ENCODE assay signal across 18 cellular contexts in the genomic region with DNA sequence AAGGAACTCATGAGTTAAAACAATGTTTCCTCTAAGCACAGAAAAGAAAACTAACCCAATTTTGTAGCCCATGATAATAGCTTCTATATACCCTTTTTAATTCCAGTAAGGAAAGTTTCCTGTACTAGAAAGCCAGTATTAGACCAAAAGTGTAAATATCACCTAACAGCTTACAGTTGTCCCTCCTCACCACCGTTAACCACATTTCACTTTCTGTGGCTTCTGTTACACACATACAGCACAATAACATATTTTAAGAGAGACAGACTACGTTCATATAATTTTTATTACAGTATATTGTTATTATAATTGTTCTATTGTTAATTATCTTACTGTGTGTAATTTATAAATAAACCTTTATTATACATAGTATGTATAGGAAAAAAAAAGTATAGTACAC.
DNase-seq lines count a peak whose midpoint lies in the region; ATAC-seq and TF ChIP-seq lines count a peak whose summit lies in the region.
"Had no signal": no experiment of that assay in that cellular context is flagged by ENCODE, and none has a peak within 500 bp of the region (broad histone marks: within the 10 kb centered on the region; RNA-seq: fewer than 3 reads in every experiment).

No MANE protein-coding gene starts in this region.

- H4K20me1 ChIP-seq in DND-41 (ENCODE audit: insufficient read depth, low read length) (no peaks in the 10 kb centered on the region), MM.1S (ENCODE audit: insufficient read depth, low read length) (no peaks in the 10 kb centered on the region)
- H4K20me1 ChIP-seq: BLaER1 had no signal

- no peaks in the 10 kb centered on the region for H3K27me3 Mint-ChIP-seq in stimulated activated naive CD8-positive, alpha-beta T cell treated with anti-CD3 and anti-CD28 coated beads, Interleukin-15, amount 100 ng/mL, for 72 hours
- no peaks in the 10 kb centered on the region for H3K27me3 Mint-ChIP-seq in activated CD8-positive, alpha-beta T cell treated with anti-CD3 and anti-CD28 coated beads for 36 hours
- H3K27me3 Mint-ChIP-seq: B cell; CD4-positive, CD25-positive, alpha-beta regulatory T cell had no signal

- TF ChIP-seq CTCF in DND-41 (IDR thresholded peaks at IDR 0.05; ENCODE audit: borderline replicate concordance, extremely low read depth, low read length, poor library complexity, severe bottlenecking) = no peak
- no peak for TF ChIP-seq CTCF in MM.1S (IDR thresholded peaks at IDR 0.05; ENCODE audit: low read length)
- TF ChIP-seq CTCF in activated CD8-positive, alpha-beta T cell treated with anti-CD3 and anti-CD28 coated beads for 36 hours (IDR thresholded peaks at IDR 0.05) = no peak

- H3K4me1 ChIP-seq in DND-41 (ENCODE audit: insufficient read depth, low read length) (peaks cover 66% of the 10 kb centered on the region), MM.1S (ENCODE audit: low read length) (no peaks in the 10 kb centered on the region)
- H3K4me1 ChIP-seq: BLaER1, Caco-2, HAP-1 had no signal

- H3K36me3 ChIP-seq in DND-41 (ENCODE audit: insufficient read depth, low read length) (peaks cover 19% of the 10 kb centered on the region; the same call in 1 of the 2 replicates), MM.1S (replicated peaks; ENCODE audit: insufficient read depth, low read length) (no peaks in the 10 kb centered on the region)
- H3K36me3 ChIP-seq: HAP-1 had no signal

- no peaks in the 10 kb centered on the region for H3K9me2 ChIP-seq in MM.1S (replicated peaks; ENCODE audit: insufficient read depth, low read length)

- H3K4me3 ChIP-seq in DND-41 (ENCODE audit: low read depth in 1 of 2, low read length in 2 of 2) = no peak overlapping the region; a peak in 1 of 4 replicates
- peak overlapping the region; percentile 20; the same call in 1 of the 2 replicates for H3K4me3 ChIP-seq in Jurkat, Clone E6-1 (ENCODE audit: low read length)
- no peak overlapping the region for H3K4me3 ChIP-seq in MM.1S (ENCODE audit: low read length)
- H3K4me3 ChIP-seq: BLaER1, HAP-1 had no signal

- peak; percentile 87 for ATAC-seq in DND-41 (ENCODE audit: insufficient read depth, low read depth)
- no peak for ATAC-seq in stimulated activated naive CD8-positive, alpha-beta T cell treated with anti-CD3 and anti-CD28 coated beads, Interleukin-15, amount 100 ng/mL, for 72 hours
- ATAC-seq in activated CD8-positive, alpha-beta T cell treated with anti-CD3 and anti-CD28 coated beads for 36 hours = no peak
- ATAC-seq: CD8-positive, alpha-beta T cell had no signal

- peak overlapping the region; percentile 57 for H3K4me2 ChIP-seq in DND-41 (ENCODE audit: insufficient read depth, low read length)
- no peak overlapping the region for H3K4me2 ChIP-seq in MM.1S (ENCODE audit: low read depth, low read length)
- H3K4me2 ChIP-seq: BLaER1 had no signal

- no peaks in the 10 kb centered on the region for H3K9me3 ChIP-seq in DND-41 (ENCODE audit: insufficient read depth, low read length, severe bottlenecking)
- no peaks in the 10 kb centered on the region for H3K9me3 ChIP-seq in MM.1S (replicated peaks; ENCODE audit: insufficient read depth, low read length)
- H3K9me3 ChIP-seq: BLaER1, Caco-2, HAP-1 had no signal

- H3K27ac Mint-ChIP-seq in stimulated activated naive CD8-positive, alpha-beta T cell treated with anti-CD3 and anti-CD28 coated beads, Interleukin-15, amount 100 ng/mL, for 72 hours = no peak overlapping the region
- H3K27ac Mint-ChIP-seq in activated CD8-positive, alpha-beta T cell treated with anti-CD3 and anti-CD28 coated beads for 36 hours = no peak overlapping the region
- H3K27ac Mint-ChIP-seq: B cell; CD4-positive, CD25-positive, alpha-beta regulatory T cell; CD8-positive, alpha-beta T cell; HFFc6 had no signal

- no peaks in the 10 kb centered on the region for H3K4me1 Mint-ChIP-seq in stimulated activated naive CD8-positive, alpha-beta T cell treated with anti-CD3 and anti-CD28 coated beads, Interleukin-15, amount 100 ng/mL, for 72 hours
- peaks cover 2% of the 10 kb centered on the region for H3K4me1 Mint-ChIP-seq in activated CD8-positive, alpha-beta T cell treated with anti-CD3 and anti-CD28 coated beads for 36 hours (ENCODE audit: low read depth)
- H3K4me1 Mint-ChIP-seq: B cell had no signal

- no peaks in the 10 kb centered on the region for H3K27me3 ChIP-seq in DND-41 (ENCODE audit: insufficient read depth, low read length, poor library complexity)
- no peaks in the 10 kb centered on the region for H3K27me3 ChIP-seq in MM.1S (replicated peaks; ENCODE audit: insufficient read depth, low read length)
- H3K27me3 ChIP-seq: BLaER1 had no signal

- H3K9me3 Mint-ChIP-seq in stimulated activated naive CD8-positive, alpha-beta T cell treated with anti-CD3 and anti-CD28 coated beads, Interleukin-15, amount 100 ng/mL, for 72 hours = no peaks in the 10 kb centered on the region
- H3K9me3 Mint-ChIP-seq in activated CD8-positive, alpha-beta T cell treated with anti-CD3 and anti-CD28 coated beads for 36 hours = no peaks in the 10 kb centered on the region
- H3K9me3 Mint-ChIP-seq: CD4-positive, CD25-positive, alpha-beta regulatory T cell; CD8-positive, alpha-beta T cell; HFFc6 had no signal

- peaks cover 18% of the 10 kb centered on the region for H3K36me3 Mint-ChIP-seq in activated CD8-positive, alpha-beta T cell treated with anti-CD3 and anti-CD28 coated beads for 36 hours (ENCODE audit: low read depth)

- no peaks in the 10 kb centered on the region for H3K79me2 ChIP-seq in DND-41 (ENCODE audit: insufficient read depth, low read length)
- no peaks in the 10 kb centered on the region for H3K79me2 ChIP-seq in MM.1S (ENCODE audit: low read length)

- POLR2A ChIA-PET in activated CD8-positive, alpha-beta T cell treated with anti-CD3 and anti-CD28 coated beads for 36 hours (lab: Charles Lee) = no interaction called here

- no peaks in the 10 kb centered on the region for H3F3A ChIP-seq in MM.1S (ENCODE audit: insufficient read depth, low read length)

- DNase-seq in DND-41 (peak; percentile 41), MM.1S (peak; percentile 17), midbrain (lab: John Stamatoyannopoulos, UW) (no peak)
- DNase-seq in Jurkat, Clone E6-1 (ENCODE audit: low read depth, low spot score) = peak; percentile 78
- no peak for DNase-seq in stimulated activated naive CD8-positive, alpha-beta T cell treated with anti-CD3 and anti-CD28 coated beads, Interleukin-15, amount 100 ng/mL, for 72 hours
- DNase-seq in activated CD8-positive, alpha-beta T cell treated with anti-CD3 and anti-CD28 coated beads for 36 hours = no peak
- DNase-seq: Caco-2; CD8-positive, alpha-beta T cell; DMS153; GF-D8; GOT3; HFFc6 had no signal

- CTCF ChIA-PET in activated CD8-positive, alpha-beta T cell treated with anti-CD3 and anti-CD28 coated beads for 36 hours (lab: Charles Lee) = no interaction called here

- intact Hi-C loops in activated CD8-positive, alpha-beta T cell treated with anti-CD3 and anti-CD28 coated beads for 36 hours (cut with micrococcal nuclease) = no loop called here

- peak overlapping the region; percentile 97 for H3K27ac ChIP-seq in DND-41 (ENCODE audit: low read length)
- H3K27ac ChIP-seq in MM.1S (ENCODE audit: low read length) = no peak overlapping the region
- H3K27ac ChIP-seq: 22Rv1, BLaER1, C4-2B had no signal

- peak overlapping the region; percentile 42; the same call in 1 of the 2 replicates for H2AFZ ChIP-seq in DND-41 (ENCODE audit: low read depth, low read length)
- no peak overlapping the region for H2AFZ ChIP-seq in MM.1S (ENCODE audit: low read length)

- H3K9ac ChIP-seq in DND-41 (ENCODE audit: low read depth, low read length) = peak overlapping the region; percentile 56
- no peak overlapping the region for H3K9ac ChIP-seq in MM.1S (ENCODE audit: low read length)
- H3K9ac ChIP-seq: BLaER1 had no signal

- H3K4me3 Mint-ChIP-seq in stimulated activated naive CD8-positive, alpha-beta T cell treated with anti-CD3 and anti-CD28 coated beads, Interleukin-15, amount 100 ng/mL, for 72 hours = no peak overlapping the region
- no peak overlapping the region for H3K4me3 Mint-ChIP-seq in activated CD8-positive, alpha-beta T cell treated with anti-CD3 and anti-CD28 coated beads for 36 hours
- H3K4me3 Mint-ChIP-seq: B cell; CD4-positive, CD25-positive, alpha-beta regulatory T cell; CD8-positive, alpha-beta T cell; HFFc6 had no signal

Comparison
In these comparisons a context has a peak if more than half of its experiments do, and no peak if none do; other contexts are left out.
1. DNase-seq: peak in DND-41 (single experiment), Jurkat, Clone E6-1 (single experiment) and MM.1S (single experiment); none in midbrain (single experiment), stimulated activated naive CD8-positive, alpha-beta T cell treated with anti-CD3 and anti-CD28 coated beads, Interleukin-15, amount 100 ng/mL, for 72 hours (0 of 2) and activated CD8-positive, alpha-beta T cell treated with anti-CD3 and anti-CD28 coated beads for 36 hours (single experiment).